Comparison of ENCODE assay signal across 24 cellular contexts in genomic region chr7:114659409-114659808, GRCh38.
"Had no signal": no experiment of that assay in that cellular context is flagged by ENCODE, and none has a peak within 500 bp of the region (broad histone marks: within the 10 kb centered on the region; RNA-seq: fewer than 3 reads in every experiment).

No MANE protein-coding gene starts in this region.

- H3K4me3 ChIP-seq: dorsolateral prefrontal cortex, left ventricle myocardium inferior, mucosa of descending colon, spleen, thoracic aorta, upper lobe of right lung had no signal

- H3K36me3 Mint-ChIP-seq: brain; naive thymus-derived CD4-positive, alpha-beta T cell; stimulated activated naive B cell treated with anti-CD40 and anti-IgM and Interleukin-4, amounts not matched to agents 10 μg/mL and 1 μg/mL and 100 μg/mL, for 72 hours had no signal

- H3K9me3 Mint-ChIP-seq: activated CD4-positive, alpha-beta T cell treated with anti-CD3 and anti-CD28 coated beads, Interleukin-2, amount 10 ng/mL, durations not matched to agents 7 days and 5 days; activated naive CD4-positive, alpha-beta T cell treated with anti-CD3 and anti-CD28 coated beads for 36 hours; activated T-cell treated with anti-CD3 and anti-CD28 coated beads, Interleukin-2, amount 50 U/mL, for 24 hours; endodermal cell; naive thymus-derived CD4-positive, alpha-beta T cell; stimulated activated naive B cell treated with anti-CD40 and anti-IgM and Interleukin-4, amounts not matched to agents 10 μg/mL and 1 μg/mL and 100 μg/mL, for 72 hours had no signal

- H3K4me1 ChIP-seq: foreskin keratinocyte, spleen, upper lobe of right lung had no signal

- H3K4me3 Mint-ChIP-seq: activated CD4-positive, alpha-beta T cell treated with anti-CD3 and anti-CD28 coated beads, Interleukin-2, amount 10 ng/mL, durations not matched to agents 7 days and 5 days; activated CD8-positive, alpha-beta T cell treated with anti-CD3 and anti-CD28 coated beads, Interleukin-2, amount 10 ng/mL, durations not matched to agents 7 days and 5 days; activated naive CD4-positive, alpha-beta T cell treated with anti-CD3 and anti-CD28 coated beads for 36 hours; activated T-cell treated with anti-CD3 and anti-CD28 coated beads, Interleukin-2, amount 50 U/mL, for 24 hours; endodermal cell; naive thymus-derived CD4-positive, alpha-beta T cell; stimulated activated naive B cell treated with anti-CD40 and anti-IgM and Interleukin-4, amounts not matched to agents 10 μg/mL and 1 μg/mL and 100 μg/mL, for 72 hours had no signal

- H3K36me3 ChIP-seq: left ventricle myocardium inferior, spleen, thoracic aorta, upper lobe of right lung had no signal

- H3K27ac ChIP-seq: dorsolateral prefrontal cortex, epithelial cell of prostate, foreskin keratinocyte, left ventricle myocardium inferior, spleen, thoracic aorta, upper lobe of right lung had no signal

- H3K9me3 ChIP-seq: left ventricle myocardium inferior, mucosa of descending colon, spleen, thoracic aorta, upper lobe of right lung had no signal

- H3K27me3 ChIP-seq: foreskin keratinocyte, spleen, upper lobe of right lung had no signal

- ATAC-seq: activated CD4-positive, CD25-positive, alpha-beta regulatory T cell treated with anti-CD3 and anti-CD28 coated beads, Interleukin-2, amount 50 U/mL, for 24 hours; activated CD8-positive, alpha-beta T cell treated with anti-CD3 and anti-CD28 coated beads, Interleukin-2, amount 10 ng/mL, durations not matched to agents 7 days and 5 days; foreskin keratinocyte; mucosa of descending colon; naive thymus-derived CD4-positive, alpha-beta T cell; stimulated activated naive B cell treated with anti-CD40 and anti-IgM and Interleukin-4, amounts not matched to agents 10 μg/mL and 1 μg/mL and 100 μg/mL, for 72 hours; upper lobe of right lung had no signal

- FAIRE-seq: colon, keratinocyte had no signal

- DNase-seq: activated CD4-positive, alpha-beta T cell treated with anti-CD3 and anti-CD28 coated beads, Interleukin-2, amount 10 ng/mL, durations not matched to agents 7 days and 5 days; activated CD8-positive, alpha-beta T cell treated with anti-CD3 and anti-CD28 coated beads, Interleukin-2, amount 10 ng/mL, durations not matched to agents 7 days and 5 days; activated naive CD4-positive, alpha-beta T cell treated with anti-CD3 and anti-CD28 coated beads for 36 hours; activated T-cell treated with anti-CD3 and anti-CD28 coated beads, Interleukin-2, amount 50 U/mL, for 24 hours; central memory CD4-positive, alpha-beta T cell; dorsolateral prefrontal cortex; endodermal cell; foreskin keratinocyte; left ventricle myocardium inferior; mammary epithelial cell; mucosa of descending colon; naive thymus-derived CD4-positive, alpha-beta T cell; posterior cingulate gyrus; spleen; stimulated activated CD4-positive, alpha-beta T cell treated with anti-CD3 and anti-CD28 coated beads, Interleukin-4, amount 100 ng/mL, for 4 hours; stimulated activated naive B cell treated with anti-CD40 and anti-IgM and Interleukin-4, amounts not matched to agents 10 μg/mL and 1 μg/mL and 100 μg/mL, for 72 hours; T1000; upper lobe of right lung had no signal

- H3K4me1 Mint-ChIP-seq: activated CD4-positive, alpha-beta T cell treated with anti-CD3 and anti-CD28 coated beads, Interleukin-2, amount 10 ng/mL, durations not matched to agents 7 days and 5 days; naive thymus-derived CD4-positive, alpha-beta T cell; stimulated activated naive B cell treated with anti-CD40 and anti-IgM and Interleukin-4, amounts not matched to agents 10 μg/mL and 1 μg/mL and 100 μg/mL, for 72 hours had no signal

- H3K27me3 Mint-ChIP-seq: activated CD4-positive, alpha-beta T cell treated with anti-CD3 and anti-CD28 coated beads, Interleukin-2, amount 10 ng/mL, durations not matched to agents 7 days and 5 days; activated T-cell treated with anti-CD3 and anti-CD28 coated beads, Interleukin-2, amount 50 U/mL, for 24 hours; brain; stimulated activated naive B cell treated with anti-CD40 and anti-IgM and Interleukin-4, amounts not matched to agents 10 μg/mL and 1 μg/mL and 100 μg/mL, for 72 hours had no signal

- H3K27ac Mint-ChIP-seq: activated CD4-positive, alpha-beta T cell treated with anti-CD3 and anti-CD28 coated beads, Interleukin-2, amount 10 ng/mL, durations not matched to agents 7 days and 5 days; activated CD8-positive, alpha-beta T cell treated with anti-CD3 and anti-CD28 coated beads, Interleukin-2, amount 10 ng/mL, durations not matched to agents 7 days and 5 days; activated naive CD4-positive, alpha-beta T cell treated with anti-CD3 and anti-CD28 coated beads for 36 hours; activated T-cell treated with anti-CD3 and anti-CD28 coated beads, Interleukin-2, amount 50 U/mL, for 24 hours; endodermal cell; naive thymus-derived CD4-positive, alpha-beta T cell; stimulated activated naive B cell treated with anti-CD40 and anti-IgM and Interleukin-4, amounts not matched to agents 10 μg/mL and 1 μg/mL and 100 μg/mL, for 72 hours had no signal
